ENCODE assay signal across 2 cellular contexts in genomic region chr11:13669544-13670488, GRCh38.
TF ChIP-seq lines count a peak whose summit lies in the region.

No MANE protein-coding gene starts in this region.

TF ChIP-seq in liver, 16 proteins besides CTCF, POLR2A, EP300 and RAD21:
- TF ChIP-seq SP1 (IDR thresholded peaks at IDR 0.05), result no peak
- no peak for TF ChIP-seq GABPA (IDR thresholded peaks at IDR 0.05 in 1 of 2, conservative IDR thresholded peaks at IDR 0.05 in 1 of 2)
- TF ChIP-seq REST (IDR thresholded peaks at IDR 0.05), result no peak
- TF ChIP-seq ATF3 (IDR thresholded peaks at IDR 0.05), result no peak
- no peak for TF ChIP-seq FOXA1 (IDR thresholded peaks at IDR 0.05)
- TF ChIP-seq RXRA (IDR thresholded peaks at IDR 0.05), result no peak
- no peak for TF ChIP-seq JUND (IDR thresholded peaks at IDR 0.05)
- TF ChIP-seq NR2F2 (IDR thresholded peaks at IDR 0.05), result no peak
- no peak for TF ChIP-seq TAF1 (conservative IDR thresholded peaks at IDR 0.05)
- TF ChIP-seq FOXA2 (IDR thresholded peaks at IDR 0.05), result no peak
- no peak for TF ChIP-seq ZBTB33 (IDR thresholded peaks at IDR 0.05)

TF ChIP-seq in HepG2, 621 proteins besides CTCF, POLR2A, EP300 and RAD21:
- TF ChIP-seq HDAC1 (CRISPR knock-in tag; IDR thresholded peaks at IDR 0.05) (no peak), NR2F6 (IDR thresholded peaks at IDR 0.05) (no peak), NR2F6 (CRISPR knock-in tag; IDR thresholded peaks at IDR 0.05) (no peak), FLYWCH1 (CRISPR knock-in tag; IDR thresholded peaks at IDR 0.05) (no peak), ZNF790 (CRISPR knock-in tag; IDR thresholded peaks at IDR 0.05; ENCODE audit: borderline replicate concordance) (no peak), ZNF792 (CRISPR knock-in tag; IDR thresholded peaks at IDR 0.05) (no peak), MAF1 (CRISPR knock-in tag; IDR thresholded peaks at IDR 0.05; ENCODE audit: borderline replicate concordance) (no peak), FOXO1 (CRISPR knock-in tag; IDR thresholded peaks at IDR 0.05) (no peak), DNMT1 (CRISPR knock-in tag; IDR thresholded peaks at IDR 0.05) (no peak), ZNF784 (CRISPR knock-in tag; IDR thresholded peaks at IDR 0.05; ENCODE audit: borderline replicate concordance) (no peak), ZFP1 (CRISPR knock-in tag; IDR thresholded peaks at IDR 0.05) (no peak)
